ENCODE assay signal across 9 cellular contexts in genomic region chr6:11459002-11459658, GRCh38.
A peak's percentile ranks its signal among the peaks of the same experiment; 100 is the strongest.
DNase-seq lines count a peak whose midpoint lies in the region; ATAC-seq and TF ChIP-seq lines count a peak whose summit lies in the region.
"Had no signal": no experiment of that assay in that cellular context is flagged by ENCODE, and none has a peak within 500 bp of the region (broad histone marks: within the 10 kb centered on the region; RNA-seq: fewer than 3 reads in every experiment).

No MANE protein-coding gene starts in this region.

- no peaks in the 10 kb centered on the region for H3K27me3 ChIP-seq in osteoblast (ENCODE audit: insufficient read depth, low read length)

- peak overlapping the region; percentile 69 for H3K4me3 Mint-ChIP-seq in activated naive CD8-positive, alpha-beta T cell treated with anti-CD3 and anti-CD28 coated beads, Interleukin-2, amount 50 U/mL, for 24 hours
- H3K4me3 Mint-ChIP-seq: nephron had no signal

- no peak for DNase-seq in activated naive CD8-positive, alpha-beta T cell treated with anti-CD3 and anti-CD28 coated beads, Interleukin-2, amount 50 U/mL, for 24 hours
- DNase-seq in osteoblast (ENCODE audit: insufficient read length, low spot score, missing footprints) = no peak
- no peak for DNase-seq in mesenteric fat pad (ENCODE audit: low spot score)
- DNase-seq in RWPE1 (ENCODE audit: low spot score) = no peak
- DNase-seq: amygdala had no signal

- H3K79me2 ChIP-seq in osteoblast (ENCODE audit: insufficient read depth, low read length) = no peaks in the 10 kb centered on the region

- no peaks in the 10 kb centered on the region for H3K36me3 ChIP-seq in osteoblast (ENCODE audit: insufficient read depth, low read length)

- H3K36me3 Mint-ChIP-seq in activated naive CD8-positive, alpha-beta T cell treated with anti-CD3 and anti-CD28 coated beads, Interleukin-2, amount 50 U/mL, for 24 hours (ENCODE audit: low read depth) = peaks cover 3% of the 10 kb centered on the region

- H3K27ac ChIP-seq in osteoblast (ENCODE audit: low read depth, low read length) = no peak overlapping the region
- H3K27ac ChIP-seq in RWPE1 = no peak overlapping the region

- ATAC-seq in GM18519 (IDR thresholded peaks at IDR 0.05; ENCODE audit: low FRiP score, unreplicated experiment) = peak; percentile 55
- peak; percentile 49 for ATAC-seq in GM19467 (IDR thresholded peaks at IDR 0.05; ENCODE audit: unreplicated experiment)
- ATAC-seq in HG03135 (IDR thresholded peaks at IDR 0.05; ENCODE audit: unreplicated experiment) = peak; percentile 65
- ATAC-seq in activated naive CD8-positive, alpha-beta T cell treated with anti-CD3 and anti-CD28 coated beads, Interleukin-2, amount 50 U/mL, for 24 hours = peak; percentile 75

- H3K4me2 ChIP-seq in osteoblast (ENCODE audit: insufficient read depth, low read length) = no peak overlapping the region

- H2AFZ ChIP-seq in osteoblast (ENCODE audit: low read length) = no peak overlapping the region

- CTCF ChIA-PET in RWPE1 (lab: Yijun Ruan, JAX) = no interaction called here

- H3K9me3 Mint-ChIP-seq in activated naive CD8-positive, alpha-beta T cell treated with anti-CD3 and anti-CD28 coated beads, Interleukin-2, amount 50 U/mL, for 24 hours = no peaks in the 10 kb centered on the region

- TF ChIP-seq CTCF in osteoblast (IDR thresholded peaks at IDR 0.05; ENCODE audit: extremely low read depth, low read depth, low read length) = no peak
- TF ChIP-seq CTCF in RWPE1 (conservative IDR thresholded peaks at IDR 0.05; ENCODE audit: low read depth) = no peak

- H3K4me1 ChIP-seq in osteoblast (ENCODE audit: insufficient read depth, low read length) = no peaks in the 10 kb centered on the region

- H3K4me1 Mint-ChIP-seq in activated naive CD8-positive, alpha-beta T cell treated with anti-CD3 and anti-CD28 coated beads, Interleukin-2, amount 50 U/mL, for 24 hours = peaks cover 61% of the 10 kb centered on the region
- H3K4me1 Mint-ChIP-seq: nephron had no signal

- H3K27me3 Mint-ChIP-seq in activated naive CD8-positive, alpha-beta T cell treated with anti-CD3 and anti-CD28 coated beads, Interleukin-2, amount 50 U/mL, for 24 hours = peaks cover 4% of the 10 kb centered on the region

- H4K20me1 ChIP-seq in osteoblast (ENCODE audit: insufficient read depth, low read length) = no peaks in the 10 kb centered on the region

- H3K27ac Mint-ChIP-seq in activated naive CD8-positive, alpha-beta T cell treated with anti-CD3 and anti-CD28 coated beads, Interleukin-2, amount 50 U/mL, for 24 hours = peak overlapping the region; percentile 95
- H3K27ac Mint-ChIP-seq: nephron had no signal

- H3K9me3 ChIP-seq in osteoblast (ENCODE audit: low read depth, low read length) = no peaks in the 10 kb centered on the region

- POLR2A ChIA-PET in RWPE1 (lab: Yijun Ruan, JAX; ENCODE audit: low non-redundant PET) = no interaction called here

- H3K4me3 ChIP-seq in osteoblast (ENCODE audit: insufficient read depth, low read length) = no peak overlapping the region
